Comparison of ENCODE assay signal across 10 cellular contexts in genomic region chr17:57035971-57036481, GRCh38. TPM values are rescaled to one million over a fixed set of nuclear protein-coding genes. Genes with fewer than 3 reads are reported as not detected.
DNase-seq lines count a peak whose midpoint lies in the region; ATAC-seq and TF ChIP-seq lines count a peak whose summit lies in the region.
"Had no signal": no experiment of that assay in that cellular context is flagged by ENCODE, and none has a peak within 500 bp of the region (broad histone marks: within the 10 kb centered on the region; RNA-seq: fewer than 3 reads in every experiment).

No MANE protein-coding gene starts in this region.

- intact Hi-C loops in thyroid gland (cut with DNase I): no loop called here

- peaks cover 57 to 70% of the 10 kb centered on the region in 2 donors for H3K4me1 ChIP-seq in thyroid gland

- DNase-seq in NCI-H2029 treated with DMSO at 0.1 percent for 48 hours (lab: John Stamatoyannopoulos, UW): peak; percentile 84
- DNase-seq in astrocyte of the hippocampus (ENCODE audit: low read depth, low spot score): peak; percentile 16
- DNase-seq in left lobe of liver (ENCODE audit: low spot score): peak; percentile 67
- DNase-seq in thyroid gland: peak; percentile 81 to 85
- DNase-seq in activated CD8-positive, alpha-beta T cell treated with anti-CD3 and anti-CD28 coated beads, Interleukin-2, amount 10 ng/mL, durations not matched to agents 7 days and 5 days: no peak
- DNase-seq: EL; NCI-H82; stimulated activated naive CD4-positive, alpha-beta T cell treated with Interleukin-2 at 50 U/mL for 16 hours had no signal

- no peaks in the 10 kb centered on the region for H3K9me3 Mint-ChIP-seq in activated CD8-positive, alpha-beta T cell treated with anti-CD3 and anti-CD28 coated beads, Interleukin-2, amount 10 ng/mL, durations not matched to agents 7 days and 5 days (ENCODE audit: insufficient read depth)

- CTCF ChIA-PET in activated CD8-positive, alpha-beta T cell treated with anti-CD3 and anti-CD28 coated beads, Interleukin-2, amount 10 ng/mL, durations not matched to agents 7 days and 5 days (lab: Charles Lee): no interaction called here

- no peaks in the 10 kb centered on the region for H3K36me3 Mint-ChIP-seq in activated CD8-positive, alpha-beta T cell treated with anti-CD3 and anti-CD28 coated beads, Interleukin-2, amount 10 ng/mL, durations not matched to agents 7 days and 5 days (ENCODE audit: low read depth)

- H3K4me1 Mint-ChIP-seq in activated CD8-positive, alpha-beta T cell treated with anti-CD3 and anti-CD28 coated beads, Interleukin-2, amount 10 ng/mL, durations not matched to agents 7 days and 5 days (ENCODE audit: low read depth): no peaks in the 10 kb centered on the region

- POLR2A ChIA-PET in activated CD8-positive, alpha-beta T cell treated with anti-CD3 and anti-CD28 coated beads, Interleukin-2, amount 10 ng/mL, durations not matched to agents 7 days and 5 days (lab: Charles Lee): no interaction called here

- no peak overlapping the region for H3K4me3 Mint-ChIP-seq in activated CD8-positive, alpha-beta T cell treated with anti-CD3 and anti-CD28 coated beads, Interleukin-2, amount 10 ng/mL, durations not matched to agents 7 days and 5 days

- no peaks in the 10 kb centered on the region for H3K36me3 ChIP-seq in thyroid gland

- no peak overlapping the region for H3K4me3 ChIP-seq in thyroid gland (replicated peaks in 1 of 3)

- H3K27me3 ChIP-seq in thyroid gland: no peaks in the 10 kb centered on the region

- H3K27ac Mint-ChIP-seq in activated CD8-positive, alpha-beta T cell treated with anti-CD3 and anti-CD28 coated beads, Interleukin-2, amount 10 ng/mL, durations not matched to agents 7 days and 5 days: no peak overlapping the region

- 18 to 37% methylated on average over 4 of the region's 4 CpGs for WGBS in thyroid gland, 2 donors

- H3K27me3 Mint-ChIP-seq in activated CD8-positive, alpha-beta T cell treated with anti-CD3 and anti-CD28 coated beads, Interleukin-2, amount 10 ng/mL, durations not matched to agents 7 days and 5 days (ENCODE audit: low read depth): peaks cover 37% of the 10 kb centered on the region

- TF ChIP-seq CTCF in thyroid gland (IDR thresholded peaks at IDR 0.05): peak in 1 of 6 experiments; percentile 10

- H3K9me3 ChIP-seq in thyroid gland: no peaks in the 10 kb centered on the region

- peak overlapping the region; percentile 81 to 96 (median 92) for H3K27ac ChIP-seq in thyroid gland

- peak; percentile 85 for ATAC-seq in left lobe of liver
- ATAC-seq in GM19351 (IDR thresholded peaks at IDR 0.05; ENCODE audit: unreplicated experiment): no peak
- no peak for ATAC-seq in activated CD8-positive, alpha-beta T cell treated with anti-CD3 and anti-CD28 coated beads, Interleukin-2, amount 10 ng/mL, durations not matched to agents 7 days and 5 days
- no peak for ATAC-seq in HG03135 (IDR thresholded peaks at IDR 0.05; ENCODE audit: unreplicated experiment)

- peak in 1 of 2 donors; percentile 40 for TF ChIP-seq POLR2A in thyroid gland (IDR thresholded peaks at IDR 0.05)

RNA-seq across cellular contexts. Expression of gene AKAP1, which starts 49.0 kb away (rescaled TPM):
- 60.0 TPM for total RNA-seq in left lobe of liver
- total RNA-seq in thyroid gland: 100 to 1,000 TPM in 1 of 4 donors, 10 to 100 TPM in 3; 91.6 to 105 (median 95.5) TPM
- 10 to 100 TPM; 30.0 to 33.6 TPM for total RNA-seq in activated CD8-positive, alpha-beta T cell treated with anti-CD3 and anti-CD28 coated beads, Interleukin-2, amount 10 ng/mL, durations not matched to agents 7 days and 5 days

RNA-seq across cellular contexts. Expression of gene SCPEP1, which starts 58.1 kb away (rescaled TPM):
- total RNA-seq in left lobe of liver (11.6 TPM), thyroid gland (100 to 1,000 TPM; 260 to 354 (median 284) TPM)
- total RNA-seq in activated CD8-positive, alpha-beta T cell treated with anti-CD3 and anti-CD28 coated beads, Interleukin-2, amount 10 ng/mL, durations not matched to agents 7 days and 5 days: 10 to 100 TPM; 13.4 to 13.7 TPM

Comparison
In these comparisons a context has a peak if more than half of its experiments do, and no peak if none do; other contexts are left out.
1. RNA of gene SCPEP1, which starts 58.1 kb away (total RNA-seq): 260 to 354 TPM in thyroid gland; 13.4 to 13.7 TPM in activated CD8-positive, alpha-beta T cell treated with anti-CD3 and anti-CD28 coated beads, Interleukin-2, amount 10 ng/mL, durations not matched to agents 7 days and 5 days and 11.6 TPM in left lobe of liver (single experiment); every median in the first group is over 10 times any median in the second.